Comparison of ENCODE assay signal across 16 cellular contexts in the genomic region with DNA sequence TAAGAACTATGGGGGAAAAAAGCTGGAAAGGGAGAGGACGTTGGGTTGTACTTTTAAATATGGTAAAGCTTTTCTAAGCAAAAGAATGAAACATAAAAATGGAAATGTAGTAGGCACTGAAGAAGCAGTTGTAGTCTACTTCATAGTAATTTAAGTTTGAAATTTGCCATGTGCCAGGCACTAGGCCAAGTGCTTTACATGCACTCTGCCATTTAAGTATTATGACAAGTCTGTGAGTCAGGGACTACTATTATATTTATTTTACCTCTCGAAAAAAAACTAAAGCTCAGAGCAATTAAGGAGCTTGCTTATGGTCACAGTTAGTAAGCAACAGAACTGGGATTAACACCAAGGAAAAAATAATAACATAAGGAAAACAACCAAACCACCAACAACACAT.
DNase-seq lines count a peak whose midpoint lies in the region; ATAC-seq and TF ChIP-seq lines count a peak whose summit lies in the region.
"Had no signal": no experiment of that assay in that cellular context is flagged by ENCODE, and none has a peak within 500 bp of the region (broad histone marks: within the 10 kb centered on the region; RNA-seq: fewer than 3 reads in every experiment).

No MANE protein-coding gene starts in this region.

- in situ Hi-C loops in Caki2 (cut with HindIII; ENCODE audit: low pct_unique_long_range_greater_than_20kb, low sequenced_read_pairs) (no loop called here), brain microvascular endothelial cell (cut with HindIII; ENCODE audit: low pct_ligation_motif_present, low sequenced_read_pairs) (no loop called here)

- H3K27ac ChIP-seq in brain microvascular endothelial cell = no peak overlapping the region
- H3K27ac ChIP-seq in right lobe of liver = no peak overlapping the region
- H3K27ac ChIP-seq: colonic mucosa, sigmoid colon, SK-N-MC had no signal

- no peak for TF ChIP-seq POLR2A in right lobe of liver (IDR thresholded peaks at IDR 0.05)

- TF ChIP-seq CTCF in brain microvascular endothelial cell (IDR thresholded peaks at IDR 0.05; ENCODE audit: low read depth, low read length, missing control alignments) (no peak), right lobe of liver (IDR thresholded peaks at IDR 0.05) (no peak)

- ATAC-seq in right lobe of liver (no peak), HG03280 (IDR thresholded peaks at IDR 0.05; ENCODE audit: unreplicated experiment) (no peak)
- ATAC-seq: HepG2, left lobe of liver had no signal

- no peaks in the 10 kb centered on the region for H3K9me3 ChIP-seq in right lobe of liver
- H3K9me3 ChIP-seq: colonic mucosa, sigmoid colon had no signal

- H3K27me3 ChIP-seq in brain microvascular endothelial cell (replicated peaks) (no peaks in the 10 kb centered on the region), right lobe of liver (no peaks in the 10 kb centered on the region)
- H3K27me3 ChIP-seq: colonic mucosa, sigmoid colon had no signal

- H3K36me3 ChIP-seq in brain microvascular endothelial cell (replicated peaks) (no peaks in the 10 kb centered on the region), right lobe of liver (no peaks in the 10 kb centered on the region)
- H3K36me3 ChIP-seq: colonic mucosa, sigmoid colon had no signal

- intact Hi-C loops in right lobe of liver (cut with DNase I) = no loop called here
- intact Hi-C loops in posterior vena cava (cut with DNase I) = no loop called here

- DNase-seq in Caki2 (ENCODE audit: low read depth) (peak; percentile 23), HT1080 (ENCODE audit: low read depth) (peak; percentile 74), brain microvascular endothelial cell (peak; percentile 56), iris pigment epithelial cell (ENCODE audit: low read depth) (peak; percentile 70), right lobe of liver (no peak), T-helper 1 cell (no peak), posterior vena cava (ENCODE audit: low spot score) (no peak)
- DNase-seq: activated naive CD4-positive, alpha-beta T cell treated with anti-CD3 and anti-CD28 coated beads, Interleukin-2, amount 10 ng/mL, durations not matched to agents 7 days and 5 days; colonic mucosa; NCI-H146; nephron progenitor cell; sigmoid colon had no signal

- 49% methylated on average over 2 of the region's 2 CpGs for WGBS in right lobe of liver (ENCODE audit: insufficient coverage, low coverage, low lambda C conversion rate, missing lambda C conversion rate)

- no peak overlapping the region for H3K4me3 ChIP-seq in brain microvascular endothelial cell (ENCODE audit: low read depth, low read length)
- H3K4me3 ChIP-seq in right lobe of liver = no peak overlapping the region
- H3K4me3 ChIP-seq: colonic mucosa, sigmoid colon, SK-N-MC had no signal

- H3K4me1 ChIP-seq in right lobe of liver = no peaks in the 10 kb centered on the region
- H3K4me1 ChIP-seq: colonic mucosa, sigmoid colon had no signal

Comparison
In these comparisons a context has a peak if more than half of its experiments do, and no peak if none do; other contexts are left out.
1. DNase-seq: peak in Caki2 (single experiment), HT1080 (single experiment), brain microvascular endothelial cell (single experiment) and iris pigment epithelial cell (single experiment); none in right lobe of liver (0 of 3), T-helper 1 cell (0 of 5) and posterior vena cava (single experiment).